In genomic region chr15:89139613-89140499, GRCh38 we compare ENCODE assay signal across 10 cellular contexts. TPM values are rescaled to one million over a fixed set of nuclear protein-coding genes. Genes with fewer than 3 reads are reported as not detected.
DNase-seq lines count a peak whose midpoint lies in the region; ATAC-seq and TF ChIP-seq lines count a peak whose summit lies in the region.
"Had no signal": no experiment of that assay in that cellular context is flagged by ENCODE, and none has a peak within 500 bp of the region (broad histone marks: within the 10 kb centered on the region; RNA-seq: fewer than 3 reads in every experiment).

No MANE protein-coding gene starts in this region.

- peaks cover 91 to 93% of the 10 kb centered on the region in 2 donors for H3K4me1 Mint-ChIP-seq in natural killer cell

- no peak overlapping the region for H3K4me3 ChIP-seq in AG10803 (ENCODE audit: low read length)

- intact Hi-C loops in natural killer cell (cut with micrococcal nuclease): loop anchor here (1.0 kb wide), 1 partner anchor 10 kb away; no protein-coding TSS in a partner anchor

- peak overlapping the region in 1 of 2 donors; percentile 95 for H3K27ac Mint-ChIP-seq in natural killer cell

- peak overlapping the region; percentile 80 for H3K4me3 Mint-ChIP-seq in natural killer cell
- H3K4me3 Mint-ChIP-seq: activated T-cell treated with anti-CD3 and anti-CD28 coated beads, Interleukin-2, amount 50 U/mL, for 72 hours had no signal

- DNase-seq in AG10803 (ENCODE audit: low read depth) (peak; percentile 45), NCI-H69 (lab: John Stamatoyannopoulos, UW) (peak; percentile 34), fibroblast of gingiva (ENCODE audit: low read depth) (peak; percentile 16), natural killer cell (no peak), cortex of kidney (lab: John Stamatoyannopoulos, UW) (no peak), NOMO-1 treated with dmso at 0.1 percent for 144 hours (lab: John Stamatoyannopoulos, UW; ENCODE audit: unreplicated experiment) (no peak), islet precursor cell (no peak), omental fat pad (ENCODE audit: low spot score) (no peak)
- DNase-seq: activated T-cell treated with anti-CD3 and anti-CD28 coated beads, Interleukin-2, amount 50 U/mL, for 72 hours; stimulated activated CD4-positive, alpha-beta T cell treated with anti-CD3 and anti-CD28 coated beads, Interleukin-2, amount 100 ng/mL, for 48 hours had no signal

- ATAC-seq in natural killer cell (no peak), omental fat pad (ENCODE audit: low FRiP score) (no peak)
- ATAC-seq: activated T-cell treated with anti-CD3 and anti-CD28 coated beads, Interleukin-2, amount 50 U/mL, for 72 hours had no signal

- H3K36me3 Mint-ChIP-seq in natural killer cell: peaks cover 12% of the 10 kb centered on the region

- H3K27me3 Mint-ChIP-seq in natural killer cell (ENCODE audit: low read depth in 2 of 2): no peaks in the 10 kb centered on the region

- H3K9me3 Mint-ChIP-seq in natural killer cell: peaks cover 2% of the 10 kb centered on the region in 2 donors
- H3K9me3 Mint-ChIP-seq: activated T-cell treated with anti-CD3 and anti-CD28 coated beads, Interleukin-2, amount 50 U/mL, for 72 hours had no signal

- TF ChIP-seq CTCF in AG10803 (conservative IDR thresholded peaks at IDR 0.05; ENCODE audit: low read length) (peak; percentile 46), natural killer cell (IDR thresholded peaks at IDR 0.05) (no peak), omental fat pad (IDR thresholded peaks at IDR 0.05) (no peak)

RNA-seq across cellular contexts. Expression of gene ABHD2, which starts 51.6 kb away (rescaled TPM):
- total RNA-seq in natural killer cell (100 to 1,000 TPM; 187 to 236 (median 191) TPM), omental fat pad (100 to 1,000 TPM in 1 of 4 donors, 10 to 100 TPM in 3; 53.3 to 110 (median 68.6) TPM)

Comparison
In these comparisons a context has a peak if more than half of its experiments do, and no peak if none do; other contexts are left out.
1. DNase-seq: peak in AG10803 (single experiment), NCI-H69 (single experiment) and fibroblast of gingiva (single experiment); none in natural killer cell (single experiment), cortex of kidney (single experiment), NOMO-1 treated with dmso at 0.1 percent for 144 hours (single experiment), islet precursor cell (single experiment) and omental fat pad (single experiment).